ENCODE assay signal across 9 cellular contexts in the genomic region with DNA sequence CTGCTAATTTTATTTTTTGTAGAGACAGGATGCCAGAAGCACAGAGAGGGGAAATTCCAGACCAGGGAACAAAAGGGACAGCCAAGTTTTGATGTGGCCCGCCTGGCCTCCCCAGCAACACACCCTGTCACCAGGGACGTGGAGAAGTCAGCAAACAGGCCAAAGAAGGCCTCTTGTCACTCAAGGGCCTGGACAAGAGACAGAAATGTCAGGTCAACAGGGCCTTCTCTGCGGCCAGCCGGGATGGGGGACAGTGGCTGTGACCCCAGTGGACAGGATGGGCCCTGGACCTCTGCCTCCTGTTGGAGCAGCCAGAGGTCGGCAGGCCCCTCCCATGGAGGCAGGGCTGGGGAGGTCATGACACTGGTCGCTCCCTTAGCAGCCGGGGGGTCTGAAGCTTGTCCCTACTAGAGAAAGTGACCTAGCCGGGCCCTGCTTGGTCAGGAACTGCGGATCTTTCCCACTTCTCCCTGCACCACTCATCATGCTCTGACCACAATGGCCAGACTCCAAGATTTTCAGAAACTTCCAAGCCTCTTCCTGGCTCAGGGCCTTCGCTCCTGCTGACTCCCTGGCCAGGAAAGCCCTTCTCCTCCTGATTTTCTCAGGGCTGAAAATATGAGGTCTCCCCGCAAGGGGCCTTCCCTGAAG. TPM values are rescaled to one million over a fixed set of nuclear protein-coding genes. Genes with fewer than 3 reads are reported as not detected.
A peak's percentile ranks its signal among the peaks of the same experiment; 100 is the strongest.
DNase-seq lines count a peak whose midpoint lies in the region; ATAC-seq and TF ChIP-seq lines count a peak whose summit lies in the region.
"Had no signal": no experiment of that assay in that cellular context is flagged by ENCODE, and none has a peak within 500 bp of the region (broad histone marks: within the 10 kb centered on the region; RNA-seq: fewer than 3 reads in every experiment).

No MANE protein-coding gene starts in this region.

- H3K9me3 Mint-ChIP-seq in activated T-cell treated with anti-CD3 and anti-CD28 coated beads, Interleukin-2, amount 50 U/mL, for 72 hours: no peaks in the 10 kb centered on the region

- peak overlapping the region; percentile 70 for H3K27ac ChIP-seq in VCaP

- H3K4me3 Mint-ChIP-seq in activated T-cell treated with anti-CD3 and anti-CD28 coated beads, Interleukin-2, amount 50 U/mL, for 72 hours: no peak overlapping the region

- peaks cover 16% of the 10 kb centered on the region for H3K27me3 Mint-ChIP-seq in activated T-cell treated with anti-CD3 and anti-CD28 coated beads, Interleukin-2, amount 50 U/mL, for 72 hours (ENCODE audit: low read depth)

- H3K4me1 Mint-ChIP-seq in activated T-cell treated with anti-CD3 and anti-CD28 coated beads, Interleukin-2, amount 50 U/mL, for 72 hours (ENCODE audit: low read depth): no peaks in the 10 kb centered on the region

- no peak for ATAC-seq in activated T-cell treated with anti-CD3 and anti-CD28 coated beads, Interleukin-2, amount 50 U/mL, for 72 hours (replicated peaks in 1 of 2)
- ATAC-seq in GM18861 (IDR thresholded peaks at IDR 0.05; ENCODE audit: unreplicated experiment): no peak

- no peak overlapping the region for H3K27ac Mint-ChIP-seq in activated T-cell treated with anti-CD3 and anti-CD28 coated beads, Interleukin-2, amount 50 U/mL, for 72 hours

- no peaks in the 10 kb centered on the region for H3K36me3 Mint-ChIP-seq in activated T-cell treated with anti-CD3 and anti-CD28 coated beads, Interleukin-2, amount 50 U/mL, for 72 hours (ENCODE audit: insufficient read depth in 2 of 2)

- TF ChIP-seq CTCF in AG09319 (IDR thresholded peaks at IDR 0.05; ENCODE audit: low read depth, low read length): no peak
- TF ChIP-seq CTCF in VCaP (conservative IDR thresholded peaks at IDR 0.05): no peak

- DNase-seq in AG09319 (ENCODE audit: extremely low read depth, low read depth) (peak; percentile 63), globus pallidus (ENCODE audit: low spot score) (peak; percentile 59), pons (ENCODE audit: low spot score) (peak; percentile 60), HuH-7 (ENCODE audit: low spot score) (no peak), AML-193 (lab: John Stamatoyannopoulos, UW) (no peak)
- DNase-seq in activated T-cell treated with anti-CD3 and anti-CD28 coated beads, Interleukin-2, amount 50 U/mL, for 72 hours: no peak
- DNase-seq: stimulated activated CD4-positive, alpha-beta T cell treated with anti-CD3 and anti-CD28 coated beads, Interleukin-2, amount 100 ng/mL, for 48 hours had no signal

RNA-seq across cellular contexts. Expression of gene TVP23A, which starts 9.2 kb away (rescaled TPM):
- total RNA-seq in activated T-cell treated with anti-CD3 and anti-CD28 coated beads, Interleukin-2, amount 50 U/mL, for 72 hours: under 1 TPM in 1 of 2 donors, not detected in 1; 0.60 TPM

RNA-seq across cellular contexts. Expression of gene CIITA, which starts 49.2 kb away (rescaled TPM):
- 1 to 10 TPM; 3.1 to 7.2 TPM for total RNA-seq in activated T-cell treated with anti-CD3 and anti-CD28 coated beads, Interleukin-2, amount 50 U/mL, for 72 hours

Comparison
In these comparisons a context has a peak if more than half of its experiments do, and no peak if none do; other contexts are left out.
1. DNase-seq: peak in AG09319 (single experiment), globus pallidus (single experiment) and pons (single experiment); none in HuH-7 (single experiment), activated T-cell treated with anti-CD3 and anti-CD28 coated beads, Interleukin-2, amount 50 U/mL, for 72 hours (0 of 2) and AML-193 (0 of 2).